In the genomic region with DNA sequence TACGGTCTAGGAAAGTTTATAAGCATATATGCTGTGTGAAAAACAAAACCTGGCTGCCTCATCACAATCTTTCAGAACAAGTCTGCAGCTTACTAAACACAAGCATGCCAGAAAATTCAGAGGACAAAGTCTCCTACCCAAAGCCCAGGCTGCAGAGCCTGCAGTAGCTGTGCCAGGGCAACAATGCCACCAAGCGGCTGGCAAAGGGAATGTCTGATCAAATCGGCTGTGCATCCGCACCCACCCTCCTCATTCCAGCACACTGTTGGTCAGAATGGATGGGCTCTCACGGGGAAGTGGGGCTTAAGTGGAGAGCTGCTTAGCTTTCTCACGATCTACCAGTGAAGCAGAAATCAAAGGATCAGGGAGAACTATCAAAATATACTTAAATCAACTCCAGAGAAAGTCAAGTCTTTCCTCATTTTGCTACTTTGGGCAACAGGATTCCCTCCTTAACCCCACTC, we compare ENCODE assay signal across 8 cellular contexts.
DNase-seq lines count a peak whose midpoint lies in the region; ATAC-seq and TF ChIP-seq lines count a peak whose summit lies in the region.

No MANE protein-coding gene starts in this region.

- H3K4me3 ChIP-seq in HFF-Myc (replicated peaks; ENCODE audit: low read depth, low read length): no peak overlapping the region

- BruUV-seq in Calu3 (replicated peaks; lab: Mats Ljungman, UMichigan): no TSS peak

- no peak overlapping the region for H3K4me3 Mint-ChIP-seq in Calu3 (ENCODE audit: low read depth, unreplicated experiment)

- peaks cover 6% of the 10 kb centered on the region for H3K4me1 Mint-ChIP-seq in Calu3 (ENCODE audit: low read depth, unreplicated experiment)

- no peak for ATAC-seq in GM19397 (IDR thresholded peaks at IDR 0.05; ENCODE audit: unreplicated experiment)

- CTCF ChIA-PET in Calu3 (lab: Charles Lee): interaction anchor here (0.6 to 2.5 kb wide), 8 partner anchors 28 to 348 kb away, joined by 3 to 14 read pairs (median 3); no protein-coding TSS in a partner anchor

- TF ChIP-seq CTCF in Calu3 (IDR thresholded peaks at IDR 0.05; ENCODE audit: unreplicated experiment): peak; percentile 77
- peak; percentile 88 for TF ChIP-seq CTCF in HFF-Myc (IDR thresholded peaks at IDR 0.05; ENCODE audit: low read depth, low read length, missing control alignments)

- H3K27ac Mint-ChIP-seq in Calu3 (ENCODE audit: unreplicated experiment): no peak overlapping the region

- no peaks in the 10 kb centered on the region for H3K9me3 Mint-ChIP-seq in Calu3 (ENCODE audit: low read depth, unreplicated experiment)

- intact Hi-C loops in Calu3 (cut with micrococcal nuclease; ENCODE audit: unreplicated experiment): loop anchor here (2.0 kb wide), 1 partner anchor 212 kb away; no protein-coding TSS in a partner anchor

- peaks cover 5% of the 10 kb centered on the region for H3K36me3 Mint-ChIP-seq in Calu3 (ENCODE audit: insufficient read depth, unreplicated experiment)

- no peaks in the 10 kb centered on the region for H3K27me3 Mint-ChIP-seq in Calu3 (ENCODE audit: unreplicated experiment)

- DNase-seq in Calu3 (peak; percentile 76), HFF-Myc (ENCODE audit: extremely low read depth, low read depth) (peak; percentile 37), NCI-H345 treated with DMSO at 0.1 percent for 48 hours (lab: John Stamatoyannopoulos, UW; ENCODE audit: unreplicated experiment) (peak; percentile 63), cerebellum (ENCODE audit: low spot score) (peak; percentile 87), left kidney (ENCODE audit: low read depth, low spot score) (peak; percentile 90)
- peak; percentile 53 for DNase-seq in activated CD4-positive, CD25-positive, alpha-beta regulatory T cell treated with anti-CD3 and anti-CD28 coated beads, Interleukin-2, amount 50 U/mL, for 72 hours
- DNase-seq in stimulated activated CD4-positive, alpha-beta T cell treated with anti-CD3 and anti-CD28 coated beads, Interleukin-4, amount 100 ng/mL, for 1 hour: peak; percentile 66

Comparison
In these comparisons a context has a peak if more than half of its experiments do, and no peak if none do; other contexts are left out.
1. DNase-seq: peak in every context shown above with its lines; median percentile 90 in left kidney; 87 in cerebellum; 76 in Calu3; 66 in stimulated activated CD4-positive, alpha-beta T cell treated with anti-CD3 and anti-CD28 coated beads, Interleukin-4, amount 100 ng/mL, for 1 hour; 63 in NCI-H345 treated with DMSO at 0.1 percent for 48 hours; 53 in activated CD4-positive, CD25-positive, alpha-beta regulatory T cell treated with anti-CD3 and anti-CD28 coated beads, Interleukin-2, amount 50 U/mL, for 72 hours; 37 in HFF-Myc.